In the genomic region with DNA sequence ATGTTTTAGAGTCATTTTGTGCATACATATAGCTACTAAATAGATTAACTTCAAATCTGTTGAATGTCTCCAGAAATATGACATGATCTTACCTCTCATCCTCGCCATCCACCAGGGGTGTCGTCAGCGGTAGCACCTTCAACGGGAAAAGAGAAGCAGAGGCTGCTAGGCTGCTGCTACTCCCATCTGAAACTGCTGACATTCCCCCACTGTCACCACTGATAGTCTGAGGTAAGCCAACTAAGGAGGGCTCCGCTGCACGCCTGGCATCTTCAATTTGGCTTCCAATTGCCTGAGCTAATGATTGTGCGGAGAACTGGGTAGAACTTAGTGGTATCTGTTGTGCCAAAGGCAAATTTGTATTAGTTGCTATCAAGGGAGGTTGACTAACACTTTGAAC, we compare ENCODE assay signal across 1 cellular context.
TF ChIP-seq lines count a peak whose summit lies in the region.

No MANE protein-coding gene starts in this region.

TF ChIP-seq in K562, 482 proteins besides CTCF, POLR2A, EP300 and RAD21 (continued from another document):
- TF ChIP-seq, protein P1, sequence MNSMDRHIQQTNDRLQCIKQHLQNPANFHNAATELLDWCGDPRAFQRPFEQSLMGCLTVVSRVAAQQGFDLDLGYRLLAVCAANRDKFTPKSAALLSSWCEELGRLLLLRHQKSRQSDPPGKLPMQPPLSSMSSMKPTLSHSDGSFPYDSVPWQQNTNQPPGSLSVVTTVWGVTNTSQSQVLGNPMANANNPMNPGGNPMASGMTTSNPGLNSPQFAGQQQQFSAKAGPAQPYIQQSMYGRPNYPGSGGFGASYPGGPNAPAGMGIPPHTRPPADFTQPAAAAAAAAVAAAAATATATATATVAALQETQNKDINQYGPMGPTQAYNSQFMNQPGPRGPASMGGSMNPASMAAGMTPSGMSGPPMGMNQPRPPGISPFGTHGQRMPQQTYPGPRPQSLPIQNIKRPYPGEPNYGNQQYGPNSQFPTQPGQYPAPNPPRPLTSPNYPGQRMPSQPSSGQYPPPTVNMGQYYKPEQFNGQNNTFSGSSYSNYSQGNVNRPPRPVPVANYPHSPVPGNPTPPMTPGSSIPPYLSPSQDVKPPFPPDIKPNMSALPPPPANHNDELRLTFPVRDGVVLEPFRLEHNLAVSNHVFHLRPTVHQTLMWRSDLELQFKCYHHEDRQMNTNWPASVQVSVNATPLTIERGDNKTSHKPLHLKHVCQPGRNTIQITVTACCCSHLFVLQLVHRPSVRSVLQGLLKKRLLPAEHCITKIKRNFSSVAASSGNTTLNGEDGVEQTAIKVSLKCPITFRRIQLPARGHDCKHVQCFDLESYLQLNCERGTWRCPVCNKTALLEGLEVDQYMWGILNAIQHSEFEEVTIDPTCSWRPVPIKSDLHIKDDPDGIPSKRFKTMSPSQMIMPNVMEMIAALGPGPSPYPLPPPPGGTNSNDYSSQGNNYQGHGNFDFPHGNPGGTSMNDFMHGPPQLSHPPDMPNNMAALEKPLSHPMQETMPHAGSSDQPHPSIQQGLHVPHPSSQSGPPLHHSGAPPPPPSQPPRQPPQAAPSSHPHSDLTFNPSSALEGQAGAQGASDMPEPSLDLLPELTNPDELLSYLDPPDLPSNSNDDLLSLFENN (IDR thresholded peaks at IDR 0.05; ENCODE audit: low read depth in 2 of 2, low read length in 2 of 2), result no peak
